ENCODE assay signal across 8 cellular contexts in genomic region chr2:26561918-26562810, GRCh38.
DNase-seq lines count a peak whose midpoint lies in the region; ATAC-seq lines count a peak whose summit lies in the region.
"Had no signal": no experiment of that assay in that cellular context is flagged by ENCODE, and none has a peak within 500 bp of the region (broad histone marks: within the 10 kb centered on the region; RNA-seq: fewer than 3 reads in every experiment).

No MANE protein-coding gene starts in this region.

- H3K4me1 ChIP-seq in adipocyte (ENCODE audit: control insufficient read depth, insufficient read depth, low read length): peaks cover 11% of the 10 kb centered on the region

- no peak overlapping the region for H3K4me3 ChIP-seq in H7 (ENCODE audit: insufficient read depth, low read depth, low read length)
- peak overlapping the region; percentile 64 for H3K4me3 ChIP-seq in adipocyte (ENCODE audit: low read length)
- 0 out of 2 replicates have a peak overlapping the region, but pooled peaks have one; percentile 9 for H3K4me3 ChIP-seq in iPS-18c (ENCODE audit: insufficient read depth, low read depth, low read length)

- ATAC-seq in HG03520 (IDR thresholded peaks at IDR 0.05; ENCODE audit: unreplicated experiment) (no peak), GM18498 (IDR thresholded peaks at IDR 0.05; ENCODE audit: unreplicated experiment) (no peak)

- peak; percentile 65 for DNase-seq in H7
- peak; percentile 76 for DNase-seq in NCI-H510A (lab: John Stamatoyannopoulos, UW)
- peak; percentile 53 for DNase-seq in adipocyte (ENCODE audit: low read depth)
- peak; percentile 26 for DNase-seq in stimulated activated CD4-positive, alpha-beta T cell treated with anti-CD3 and anti-CD28 coated beads, Interleukin-4, amount 100 ng/mL, for 1 hour
- DNase-seq: activated B cell treated with CpG ODN at 0.5 μM for 24 hours had no signal

- H3K27me3 ChIP-seq in H7 (ENCODE audit: control insufficient read depth, insufficient read depth, low read length) (peaks cover 1% of the 10 kb centered on the region), adipocyte (replicated peaks; ENCODE audit: control insufficient read depth, insufficient read depth, low read length) (peaks cover 95% of the 10 kb centered on the region)

- H3K9me3 ChIP-seq in adipocyte (ENCODE audit: control insufficient read depth, low read length): no peaks in the 10 kb centered on the region
- H3K9me3 ChIP-seq in iPS-18c (ENCODE audit: control insufficient read depth, insufficient read depth, low read length): no peaks in the 10 kb centered on the region

- no peak overlapping the region for H3K9ac ChIP-seq in adipocyte (ENCODE audit: low read length)

- no peaks in the 10 kb centered on the region for H3K36me3 ChIP-seq in H7 (replicated peaks; ENCODE audit: control insufficient read depth, insufficient read depth, low read length)
- no peaks in the 10 kb centered on the region for H3K36me3 ChIP-seq in adipocyte (ENCODE audit: control insufficient read depth, insufficient read depth, low read length, severe bottlenecking)

Comparison
In these comparisons a context has a peak if more than half of its experiments do, and no peak if none do; other contexts are left out.
1. DNase-seq: peak in every context shown above with its lines; median percentile 76 in NCI-H510A; 65 in H7; 53 in adipocyte; 26 in stimulated activated CD4-positive, alpha-beta T cell treated with anti-CD3 and anti-CD28 coated beads, Interleukin-4, amount 100 ng/mL, for 1 hour.